ENCODE assay signal across 1 cellular context in genomic region chr11:113729456-113729855, GRCh38.
TF ChIP-seq lines count a peak whose summit lies in the region.

No MANE protein-coding gene starts in this region.

TF ChIP-seq in K562, 482 proteins besides CTCF, POLR2A, EP300 and RAD21:
- no peak for TF ChIP-seq OTX1 (CRISPR knock-in tag; IDR thresholded peaks at IDR 0.05)
- no peak for TF ChIP-seq ESRRA (IDR thresholded peaks at IDR 0.05; ENCODE audit: borderline replicate concordance, low read depth)
- TF ChIP-seq JUNB (CRISPR knock-in tag; conservative IDR thresholded peaks at IDR 0.05): no peak
- TF ChIP-seq EWSR1 (IDR thresholded peaks at IDR 0.05; ENCODE audit: borderline replicate concordance, low read depth, partially characterized antibody): no peak
- TF ChIP-seq, protein P1, sequence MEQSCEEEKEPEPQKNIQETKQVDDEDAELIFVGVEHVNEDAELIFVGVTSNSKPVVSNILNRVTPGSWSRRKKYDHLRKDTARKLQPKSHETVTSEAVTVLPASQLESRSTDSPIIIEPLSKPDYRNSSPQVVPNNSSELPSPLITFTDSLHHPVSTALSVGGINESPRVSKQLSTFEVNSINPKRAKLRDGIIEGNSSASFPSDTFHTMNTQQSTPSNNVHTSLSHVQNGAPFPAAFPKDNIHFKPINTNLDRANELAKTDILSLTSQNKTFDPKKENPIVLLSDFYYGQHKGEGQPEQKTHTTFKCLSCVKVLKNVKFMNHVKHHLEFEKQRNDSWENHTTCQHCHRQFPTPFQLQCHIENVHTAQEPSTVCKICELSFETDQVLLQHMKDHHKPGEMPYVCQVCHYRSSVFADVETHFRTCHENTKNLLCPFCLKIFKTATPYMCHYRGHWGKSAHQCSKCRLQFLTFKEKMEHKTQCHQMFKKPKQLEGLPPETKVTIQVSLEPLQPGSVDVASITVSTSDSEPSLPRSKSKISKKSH (CRISPR knock-in tag; IDR thresholded peaks at IDR 0.05): no peak
- no peak for TF ChIP-seq ZNF408 (CRISPR knock-in tag; IDR thresholded peaks at IDR 0.05; ENCODE audit: low read depth)
- TF ChIP-seq XRCC3 (IDR thresholded peaks at IDR 0.05): no peak
- TF ChIP-seq, protein P2, sequence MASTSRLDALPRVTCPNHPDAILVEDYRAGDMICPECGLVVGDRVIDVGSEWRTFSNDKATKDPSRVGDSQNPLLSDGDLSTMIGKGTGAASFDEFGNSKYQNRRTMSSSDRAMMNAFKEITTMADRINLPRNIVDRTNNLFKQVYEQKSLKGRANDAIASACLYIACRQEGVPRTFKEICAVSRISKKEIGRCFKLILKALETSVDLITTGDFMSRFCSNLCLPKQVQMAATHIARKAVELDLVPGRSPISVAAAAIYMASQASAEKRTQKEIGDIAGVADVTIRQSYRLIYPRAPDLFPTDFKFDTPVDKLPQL (IDR thresholded peaks at IDR 0.05; ENCODE audit: extremely low read depth, insufficient read length): no peak
- TF ChIP-seq NCOA2 (IDR thresholded peaks at IDR 0.05; ENCODE audit: partially characterized antibody in 2 of 2): no peak
- no peak for TF ChIP-seq ZNF311 (CRISPR knock-in tag; IDR thresholded peaks at IDR 0.05)
- no peak for TF ChIP-seq SAP30 (IDR thresholded peaks at IDR 0.05; ENCODE audit: borderline replicate concordance, insufficient read depth, low read depth, low read length, poor library complexity, severe bottlenecking)
- TF ChIP-seq ZNF695 (CRISPR knock-in tag; IDR thresholded peaks at IDR 0.05): no peak
- TF ChIP-seq TAL1 (IDR thresholded peaks at IDR 0.05): no peak
- TF ChIP-seq CHCHD3 (CRISPR knock-in tag; IDR thresholded peaks at IDR 0.05): no peak
